ENCODE assay signal across 27 cellular contexts in the genomic region with DNA sequence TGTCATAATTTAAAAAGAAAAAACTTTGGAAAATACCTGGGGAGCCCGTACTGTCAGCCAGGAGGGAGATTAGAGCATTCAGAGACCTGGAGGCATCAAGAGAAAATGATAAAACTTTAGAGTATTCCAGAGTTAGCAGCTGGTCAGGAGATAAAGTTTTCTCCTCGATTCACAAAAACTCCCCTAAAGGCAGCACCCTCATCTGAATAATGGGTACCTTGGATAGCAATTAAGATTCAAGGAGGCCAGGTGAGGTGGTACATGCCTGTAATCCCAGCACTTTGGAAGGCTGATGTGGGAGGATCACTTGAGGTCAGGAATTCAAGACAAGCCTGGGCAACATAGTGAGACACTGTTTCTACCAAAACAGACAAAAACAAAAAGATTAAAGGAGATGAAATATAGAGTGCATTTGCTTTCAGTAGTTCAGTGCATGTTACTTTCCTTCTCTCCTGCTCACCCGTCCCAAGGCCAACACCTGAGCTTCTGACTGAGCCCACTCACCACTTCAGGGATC. TPM values are rescaled to one million over a fixed set of nuclear protein-coding genes. Genes with fewer than 3 reads are reported as not detected.
DNase-seq lines count a peak whose midpoint lies in the region; ATAC-seq and TF ChIP-seq lines count a peak whose summit lies in the region.
"Had no signal": no experiment of that assay in that cellular context is flagged by ENCODE, and none has a peak within 500 bp of the region (broad histone marks: within the 10 kb centered on the region; RNA-seq: fewer than 3 reads in every experiment).

No MANE protein-coding gene starts in this region.

- H3K4me3 Mint-ChIP-seq in MCF 10A (ENCODE audit: unreplicated experiment), result no peak overlapping the region
- no peak overlapping the region for H3K4me3 Mint-ChIP-seq in immature natural killer cell
- H3K4me3 Mint-ChIP-seq: activated CD4-positive, alpha-beta T cell treated with anti-CD3 and anti-CD28 coated beads, Interleukin-2, amount 10 ng/mL, durations not matched to agents 24 days and 14 days; CD4-positive, CD25-positive, alpha-beta regulatory T cell; naive B cell had no signal

- H3K4me1 ChIP-seq in hepatocyte (ENCODE audit: insufficient read depth) (peaks cover 42% of the 10 kb centered on the region), stomach (peaks cover 0 to 7% (median 0%) of the 10 kb centered on the region in 4 donors), aorta (ENCODE audit: control insufficient read depth in 1 of 2, insufficient read depth in 2 of 2, low read length in 2 of 2) (peaks cover 0 to 3% of the 10 kb centered on the region in 2 donors), right atrium auricular region (no peaks in the 10 kb centered on the region)
- H3K4me1 ChIP-seq: HAP-1 had no signal

- 63% methylated on average over 3 of the region's 3 CpGs for WGBS in hepatocyte (ENCODE audit: low lambda C conversion rate, missing lambda C conversion rate)
- WGBS in stomach, 5 donors, result 62 to 88% (median 71%) methylated on average over 3 of the region's 3 CpGs
- WGBS in aorta, 2 donors, result 58 to 83% methylated on average over 3 of the region's 3 CpGs

- peak overlapping the region; percentile 14 for H3K4me2 ChIP-seq in hepatocyte

- H3K4me1 Mint-ChIP-seq in MCF 10A (ENCODE audit: insufficient read depth, unreplicated experiment) (peaks cover 21% of the 10 kb centered on the region), immature natural killer cell (peaks cover 4 to 5% of the 10 kb centered on the region in 2 donors)

- ATAC-seq in aorta (ENCODE audit: low FRiP score), result no peak
- ATAC-seq: left cardiac atrium, SK-N-SH treated with all-trans-retinoic acid at 6 μM for 48 hours had no signal

- no peaks in the 10 kb centered on the region for H3K9me2 ChIP-seq in hepatocyte (replicated peaks; ENCODE audit: insufficient read depth)

- CTCF ChIA-PET in MCF 10A (lab: Yijun Ruan, JAX), result interaction anchor here (0.9 kb wide), 1 partner anchor 28 kb away, joined by 4 read pairs; no protein-coding TSS in a partner anchor

- H3K27me3 Mint-ChIP-seq in MCF 10A (ENCODE audit: insufficient read depth, unreplicated experiment) (peaks cover 67% of the 10 kb centered on the region), immature natural killer cell (ENCODE audit: low read depth in 3 of 3) (peaks cover 0 to 6% (median 2%) of the 10 kb centered on the region in 3 donors)

- H4K20me1 ChIP-seq in hepatocyte (ENCODE audit: insufficient read depth, poor library complexity, severe bottlenecking), result no peaks in the 10 kb centered on the region

- BruUV-seq in MCF 10A (replicated peaks; lab: Mats Ljungman, UMichigan), result no TSS peak

- H3K4me3 ChIP-seq in hepatocyte (no peak overlapping the region), stomach (no peak overlapping the region), aorta (ENCODE audit: low read length in 2 of 2) (no peak overlapping the region), right atrium auricular region (no peak overlapping the region)
- H3K4me3 ChIP-seq: HAP-1 had no signal

- TF ChIP-seq CTCF in MCF 10A (IDR thresholded peaks at IDR 0.05; ENCODE audit: unreplicated experiment), result no peak
- TF ChIP-seq CTCF in hepatocyte (IDR thresholded peaks at IDR 0.05; ENCODE audit: poor library complexity), result no peak
- TF ChIP-seq CTCF in stomach (IDR thresholded peaks at IDR 0.05), result no peak
- TF ChIP-seq CTCF in right atrium auricular region (IDR thresholded peaks at IDR 0.05), result no peak

- H3K9me3 Mint-ChIP-seq in MCF 10A (ENCODE audit: unreplicated experiment), result no peaks in the 10 kb centered on the region
- no peaks in the 10 kb centered on the region for H3K9me3 Mint-ChIP-seq in immature natural killer cell
- H3K9me3 Mint-ChIP-seq: activated CD4-positive, alpha-beta T cell treated with anti-CD3 and anti-CD28 coated beads, Interleukin-2, amount 10 ng/mL, durations not matched to agents 24 days and 14 days; CD4-positive, CD25-positive, alpha-beta regulatory T cell; naive B cell had no signal

- no peaks in the 10 kb centered on the region for H3K79me2 ChIP-seq in hepatocyte

- H2AFZ ChIP-seq in hepatocyte, result no peak overlapping the region

- H3K36me3 Mint-ChIP-seq in MCF 10A (ENCODE audit: insufficient read depth, unreplicated experiment), result no peaks in the 10 kb centered on the region
- no peaks in the 10 kb centered on the region for H3K36me3 Mint-ChIP-seq in immature natural killer cell
- H3K36me3 Mint-ChIP-seq: CD4-positive, CD25-positive, alpha-beta regulatory T cell; naive B cell had no signal

- H3K36me3 ChIP-seq in hepatocyte (replicated peaks; ENCODE audit: insufficient read depth, low read depth) (no peaks in the 10 kb centered on the region), stomach (no peaks in the 10 kb centered on the region), aorta (ENCODE audit: control insufficient read depth in 1 of 2, insufficient read depth in 2 of 2, low read length in 1 of 2) (no peaks in the 10 kb centered on the region), right atrium auricular region (no peaks in the 10 kb centered on the region)
- H3K36me3 ChIP-seq: HAP-1 had no signal

- no peak for TF ChIP-seq EP300 in stomach (IDR thresholded peaks at IDR 0.05)

- H3K27ac Mint-ChIP-seq in MCF 10A (ENCODE audit: low read depth, unreplicated experiment) (peak overlapping the region; percentile 54), immature natural killer cell (no peak overlapping the region)
- H3K27ac Mint-ChIP-seq: activated CD4-positive, alpha-beta T cell treated with anti-CD3 and anti-CD28 coated beads, Interleukin-2, amount 10 ng/mL, durations not matched to agents 24 days and 14 days; CD4-positive, CD25-positive, alpha-beta regulatory T cell; naive B cell had no signal

- DNase-seq in MCF 10A (ENCODE audit: unreplicated experiment) (no peak), hepatocyte (ENCODE audit: low spot score) (no peak), stomach (no peak), aorta (no peak), right atrium auricular region (ENCODE audit: low spot score) (no peak), SHP77 (lab: John Stamatoyannopoulos, UW) (no peak), immature natural killer cell (no peak)
- DNase-seq: activated CD4-positive, alpha-beta T cell treated with anti-CD3 and anti-CD28 coated beads, Interleukin-2, amount 10 ng/mL, durations not matched to agents 24 days and 14 days; activated naive CD4-positive, alpha-beta T cell treated with Interleukin-2 at 50 U/mL for 16 hours; activated T-cell treated with anti-CD3 and anti-CD28 coated beads, Interleukin-2, amount 50 U/mL, for 48 hours; amygdala; CD4-positive, CD25-positive, alpha-beta regulatory T cell; head of caudate nucleus; left cardiac atrium; naive B cell; NCI-H1048; NCI-H1930; NCI-H526 treated with DMSO at 0.1 percent for 48 hours; nucleus accumbens; RPMI8226; stimulated activated CD4-positive, alpha-beta T cell treated with anti-CD3 and anti-CD28 coated beads, Interleukin-12 subunit alpha, Interleukin-12 subunit beta, amount 100 ng/mL, for 4 hours; stimulated activated CD4-positive, alpha-beta T cell treated with anti-CD3 and anti-CD28 coated beads, Interleukin-4, amount 100 ng/mL, for 4 hours; stimulated activated naive CD4-positive, alpha-beta T cell treated with Interleukin-2 at 50 U/mL for 16 hours had no signal

- intact Hi-C loops in MCF 10A (cut with micrococcal nuclease), result no loop called here
- intact Hi-C loops in stomach (cut with DNase I; ENCODE audit: low total_unique reads), result loop anchor here (10.0 kb wide), 1 partner anchor 277 kb away; no protein-coding TSS in a partner anchor
- intact Hi-C loops in aorta (cut with DNase I), result loop anchor here (10.0 kb wide), 1 partner anchor 97 kb away; no protein-coding TSS in a partner anchor

- H3K27me3 ChIP-seq in hepatocyte (no peaks in the 10 kb centered on the region), stomach (no peaks in the 10 kb centered on the region), aorta (ENCODE audit: control insufficient read depth in 1 of 2, insufficient read depth in 2 of 2, low read length in 1 of 2) (no peaks in the 10 kb centered on the region), right atrium auricular region (no peaks in the 10 kb centered on the region)

- no peak for TF ChIP-seq POLR2A in stomach (IDR thresholded peaks at IDR 0.05)

- no peaks in the 10 kb centered on the region for H3K9me3 ChIP-seq in hepatocyte (ENCODE audit: low read depth)
- H3K9me3 ChIP-seq in stomach, result no peaks in the 10 kb centered on the region
- no peaks in the 10 kb centered on the region for H3K9me3 ChIP-seq in aorta (ENCODE audit: control insufficient read depth, low read length)
- H3K9me3 ChIP-seq in right atrium auricular region, result no peaks in the 10 kb centered on the region
- H3K9me3 ChIP-seq: HAP-1 had no signal

- POLR2A ChIA-PET in MCF 10A (lab: Yijun Ruan, JAX), result interaction anchor here (1.0 to 2.2 kb wide), 2 partner anchors 14 to 77 kb away, joined by 4 to 9 read pairs; no protein-coding TSS in a partner anchor

- peak overlapping the region; percentile 92 for H3K27ac ChIP-seq in hepatocyte
- peak overlapping the region in 4 of 5 donors; percentile 35 to 55 (median 50) for H3K27ac ChIP-seq in stomach
- H3K27ac ChIP-seq in aorta (ENCODE audit: low read depth in 1 of 2, low read length in 2 of 2), result peak overlapping the region; percentile 90 to 100
- H3K27ac ChIP-seq in right atrium auricular region, result peak overlapping the region in 1 of 2 donors; percentile 16
- H3K27ac ChIP-seq: VCaP had no signal

RNA-seq across cellular contexts. Expression of a gene that starts 18.6 kb away (rescaled TPM):
- total RNA-seq in MCF 10A (2022) (0.17 TPM in 1 of 2 replicates, not detected in the other), hepatocyte (3.0 and 3.5 TPM in 2 replicates), stomach (under 1 TPM in 2 of 5 donors, not detected in 3; 0.58 to 0.73 TPM), aorta (1 to 10 TPM; 1.3 to 1.8 TPM), right atrium auricular region (under 1 TPM in 1 of 2 donors, not detected in 1; 0.31 TPM)
- polyA plus RNA-seq in hepatocyte (2.7 and 3.0 TPM in 2 replicates), stomach (under 1 TPM; 0.19 to 0.98 (median 0.61) TPM), aorta (1 to 10 TPM in 1 of 2 donors, not detected in 1; 3.5 TPM), immature natural killer cell (not detected)
- total RNA-seq: CD4-positive, CD25-positive, alpha-beta regulatory T cell; mesenteric fat pad had no signal

RNA-seq across cellular contexts. Expression of a gene that starts 47.4 kb away (rescaled TPM):
- 63.7 and 64.4 TPM in 2 replicates for total RNA-seq in MCF 10A (2022)
- total RNA-seq in hepatocyte, result 84.2 and 94.4 TPM in 2 replicates
- 171 and 213 TPM in 2 replicates for polyA plus RNA-seq in hepatocyte
- total RNA-seq in stomach, result 100 to 1,000 TPM in 2 of 5 donors, 10 to 100 TPM in 2, 1 to 10 TPM in 1; 5.8 to 247 (median 59.8) TPM
- polyA plus RNA-seq in stomach, result 100 to 1,000 TPM; 174 to 247 (median 186) TPM
- total RNA-seq in aorta, result 100 to 1,000 TPM in 1 of 2 donors, 10 to 100 TPM in 1; 97.2 to 187 TPM
- 1,000 to 10,000 TPM; 1,036 to 1,452 TPM for polyA plus RNA-seq in aorta
- 10 to 100 TPM; 75.3 to 78.0 TPM for total RNA-seq in right atrium auricular region
- polyA plus RNA-seq in immature natural killer cell, result 10 to 100 TPM in 1 of 3 donors, 1 to 10 TPM in 2; 1.6 to 10.8 (median 4.8) TPM
